ENCODE assay signal across 10 cellular contexts in the genomic region with DNA sequence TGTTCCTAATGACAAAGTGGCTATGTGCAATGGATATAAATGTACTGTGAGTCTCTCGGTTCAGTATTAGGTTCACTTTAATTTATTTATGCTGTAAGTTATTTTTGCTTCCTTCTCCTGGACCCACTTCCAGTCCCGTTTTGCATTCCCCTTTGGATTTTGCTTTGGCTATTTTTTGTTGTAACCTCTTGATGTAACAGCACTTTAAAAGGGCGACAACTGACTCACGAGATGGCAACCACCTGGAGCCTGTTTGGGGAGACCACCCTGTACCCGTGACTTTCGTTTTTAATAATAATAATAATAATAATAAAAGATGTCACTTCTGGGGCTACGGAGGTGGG. TPM values are rescaled to one million over a fixed set of nuclear protein-coding genes. Genes with fewer than 3 reads are reported as not detected.
DNase-seq lines count a peak whose midpoint lies in the region; ATAC-seq and TF ChIP-seq lines count a peak whose summit lies in the region.
"Had no signal": no experiment of that assay in that cellular context is flagged by ENCODE, and none has a peak within 500 bp of the region (broad histone marks: within the 10 kb centered on the region; RNA-seq: fewer than 3 reads in every experiment).

No MANE protein-coding gene starts in this region.

- H3K27me3 ChIP-seq in Panc1 (ENCODE audit: control insufficient read depth, insufficient read depth, low read length): no peaks in the 10 kb centered on the region
- H3K27me3 ChIP-seq in esophagus squamous epithelium: peaks cover 25 to 76% (median 51%) of the 10 kb centered on the region in 4 donors
- H3K27me3 ChIP-seq in rectal smooth muscle tissue (ENCODE audit: control insufficient read depth, insufficient read depth, low read length): peaks cover 62% of the 10 kb centered on the region
- H3K27me3 ChIP-seq in aorta (ENCODE audit: control insufficient read depth in 1 of 2, insufficient read depth in 2 of 2, low read length in 1 of 2): no peaks in the 10 kb centered on the region

- WGBS in esophagus squamous epithelium, 2 donors: 0% methylated on average over 7 of the region's 7 CpGs
- 4% methylated on average over 7 of the region's 7 CpGs for WGBS in aorta, 2 donors

- TF ChIP-seq CTCF in Panc1 (IDR thresholded peaks at IDR 0.05) (no peak), esophagus squamous epithelium (IDR thresholded peaks at IDR 0.05) (no peak)

- no peak for TF ChIP-seq POLR2A in esophagus squamous epithelium (IDR thresholded peaks at IDR 0.05)

- ATAC-seq in Panc1 (no peak; the same call in 1 of the 2 replicates), aorta (ENCODE audit: low FRiP score) (no peak), HG03045 (IDR thresholded peaks at IDR 0.05; ENCODE audit: unreplicated experiment) (no peak)

- no peaks in the 10 kb centered on the region for H3K36me3 ChIP-seq in Panc1 (ENCODE audit: control insufficient read depth, insufficient read depth, low read length)
- no peaks in the 10 kb centered on the region for H3K36me3 ChIP-seq in esophagus squamous epithelium
- H3K36me3 ChIP-seq in rectal smooth muscle tissue (ENCODE audit: control insufficient read depth, insufficient read depth, low read length): no peaks in the 10 kb centered on the region
- H3K36me3 ChIP-seq in aorta (ENCODE audit: control insufficient read depth in 1 of 2, insufficient read depth in 2 of 2, low read length in 1 of 2): no peaks in the 10 kb centered on the region

- H3K4me1 ChIP-seq in Panc1 (ENCODE audit: control insufficient read depth, insufficient read depth, low read length) (peaks cover 31% of the 10 kb centered on the region), esophagus squamous epithelium (peaks cover 47 to 67% (median 52%) of the 10 kb centered on the region in 3 donors), rectal smooth muscle tissue (ENCODE audit: control insufficient read depth, insufficient read depth, low read length) (peaks cover 5% of the 10 kb centered on the region), aorta (ENCODE audit: control insufficient read depth in 1 of 2, insufficient read depth in 2 of 2, low read length in 2 of 2) (no peaks in the 10 kb centered on the region)

- H3K27ac ChIP-seq in Panc1 (ENCODE audit: low read length) (0 out of 2 replicates have a peak overlapping the region, but pooled peaks have one; percentile 48), esophagus squamous epithelium (no peak overlapping the region), rectal smooth muscle tissue (ENCODE audit: low read depth, low read length) (no peak overlapping the region), aorta (ENCODE audit: low read depth in 1 of 2, low read length in 2 of 2) (no peak overlapping the region)
- H3K27ac ChIP-seq: body of pancreas had no signal

- BruUV-seq in Panc1 (replicated peaks; lab: Mats Ljungman, UMichigan): no TSS peak

- no peak overlapping the region for H3K9ac ChIP-seq in rectal smooth muscle tissue (ENCODE audit: low read length)

- in situ Hi-C loops in Panc1 (cut with HindIII; ENCODE audit: low pct_unique_long_range_greater_than_20kb, low sequenced_read_pairs): no loop called here

- intact Hi-C loops in Panc1 (cut with micrococcal nuclease; ENCODE audit: unreplicated experiment) (loop anchor here (10.0 kb wide), 2 partner anchors 449 to 589 kb away; no protein-coding TSS in a partner anchor), esophagus squamous epithelium (cut with DNase I) (loop anchor here (10.0 kb wide), 1 partner anchor 889 kb away; no protein-coding TSS in a partner anchor), aorta (cut with DNase I) (loop anchor here (2.0 to 10.0 kb wide), 4 partner anchors 289 to 377 kb away; a partner anchor contains a TSS)

- H3K4me3 ChIP-seq in GM08714 (ENCODE audit: low read length) (peak overlapping the region; percentile 32; the same call in 1 of the 2 replicates), Panc1 (ENCODE audit: low read depth in 2 of 2, low read length in 2 of 2) (peak overlapping the region; percentile 37 to 53), esophagus squamous epithelium (peak overlapping the region; percentile 23 to 68 (median 46)), rectal smooth muscle tissue (ENCODE audit: low read length) (peak overlapping the region; percentile 56), aorta (ENCODE audit: low read length in 2 of 2) (no peak overlapping the region)
- H3K4me3 ChIP-seq: body of pancreas had no signal

- DNase-seq in Panc1 (ENCODE audit: low read depth, low spot score): no peak
- DNase-seq in esophagus squamous epithelium (lab: John Stamatoyannopoulos, UW): no peak
- no peak for DNase-seq in occipital lobe (lab: John Stamatoyannopoulos, UW)
- DNase-seq in NCI-H2029 (lab: John Stamatoyannopoulos, UW): no peak
- no peak for DNase-seq in aorta

- no peaks in the 10 kb centered on the region for H3K9me3 ChIP-seq in Panc1 (ENCODE audit: control insufficient read depth, insufficient read depth, low read depth, low read length)
- H3K9me3 ChIP-seq in esophagus squamous epithelium: no peaks in the 10 kb centered on the region
- H3K9me3 ChIP-seq in aorta (ENCODE audit: control insufficient read depth, low read length): no peaks in the 10 kb centered on the region
- H3K9me3 ChIP-seq: body of pancreas had no signal

- POLR2A ChIA-PET in Panc1 (lab: Charles Lee): no interaction called here

- CTCF ChIA-PET in Panc1 (lab: Charles Lee): no interaction called here

RNA-seq across cellular contexts. Expression of a gene that starts 5.6 kb away (rescaled TPM):
- total RNA-seq in Panc1 (2021; ENCODE audit: unreplicated experiment) (not detected), esophagus squamous epithelium (not detected), occipital lobe (not detected), aorta (not detected)
- not detected for polyA plus RNA-seq in Panc1 (2012; ENCODE audit: insufficient read length)
- not detected for polyA plus RNA-seq in aorta
- total RNA-seq: body of pancreas, mucosa of gallbladder had no signal

RNA-seq across cellular contexts. Expression of a gene that starts 8.9 kb away (rescaled TPM):
- total RNA-seq in Panc1 (2021; ENCODE audit: unreplicated experiment) (0.21 TPM), esophagus squamous epithelium (under 1 TPM; 0.09 to 0.76 (median 0.28) TPM), occipital lobe (0.16 TPM), aorta (1 to 10 TPM; 1.2 to 1.3 TPM)
- polyA plus RNA-seq in Panc1 (2012; ENCODE audit: insufficient read length): 0.12 TPM
- 1 to 10 TPM in 1 of 2 donors, not detected in 1; 1.0 TPM for polyA plus RNA-seq in aorta

Comparison
In these comparisons a context has a peak if more than half of its experiments do, and no peak if none do; other contexts are left out.
1. H3K4me3 ChIP-seq: peak in GM08714 (single experiment), Panc1 (2 of 2), esophagus squamous epithelium (4 of 4) and rectal smooth muscle tissue (single experiment); none in aorta (0 of 2).